ENCODE assay signal across 1 cellular context in the genomic region with DNA sequence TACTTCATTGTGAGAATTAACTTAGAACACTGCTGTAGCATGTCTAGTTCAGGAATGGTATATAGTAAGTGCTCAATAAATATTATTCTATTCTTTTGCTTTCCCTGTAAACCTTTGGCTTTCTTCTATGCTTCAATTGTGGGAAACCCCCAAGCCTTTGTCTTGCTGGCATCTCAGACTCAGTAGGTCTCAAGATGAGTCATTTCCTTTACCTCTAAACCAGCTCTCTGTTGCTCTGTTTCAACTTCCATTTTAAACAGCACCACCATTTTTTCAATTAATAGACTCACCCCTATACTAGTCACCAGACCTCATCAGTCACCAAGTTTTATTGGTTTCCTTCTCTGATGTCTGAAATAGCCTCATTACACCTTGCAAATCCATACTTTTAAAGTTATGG.
TF ChIP-seq lines count a peak whose summit lies in the region.

No MANE protein-coding gene starts in this region.

TF ChIP-seq in GM23338, 12 proteins besides CTCF, POLR2A, EP300 and RAD21 (continued from another document):
- TF ChIP-seq, protein P1, sequence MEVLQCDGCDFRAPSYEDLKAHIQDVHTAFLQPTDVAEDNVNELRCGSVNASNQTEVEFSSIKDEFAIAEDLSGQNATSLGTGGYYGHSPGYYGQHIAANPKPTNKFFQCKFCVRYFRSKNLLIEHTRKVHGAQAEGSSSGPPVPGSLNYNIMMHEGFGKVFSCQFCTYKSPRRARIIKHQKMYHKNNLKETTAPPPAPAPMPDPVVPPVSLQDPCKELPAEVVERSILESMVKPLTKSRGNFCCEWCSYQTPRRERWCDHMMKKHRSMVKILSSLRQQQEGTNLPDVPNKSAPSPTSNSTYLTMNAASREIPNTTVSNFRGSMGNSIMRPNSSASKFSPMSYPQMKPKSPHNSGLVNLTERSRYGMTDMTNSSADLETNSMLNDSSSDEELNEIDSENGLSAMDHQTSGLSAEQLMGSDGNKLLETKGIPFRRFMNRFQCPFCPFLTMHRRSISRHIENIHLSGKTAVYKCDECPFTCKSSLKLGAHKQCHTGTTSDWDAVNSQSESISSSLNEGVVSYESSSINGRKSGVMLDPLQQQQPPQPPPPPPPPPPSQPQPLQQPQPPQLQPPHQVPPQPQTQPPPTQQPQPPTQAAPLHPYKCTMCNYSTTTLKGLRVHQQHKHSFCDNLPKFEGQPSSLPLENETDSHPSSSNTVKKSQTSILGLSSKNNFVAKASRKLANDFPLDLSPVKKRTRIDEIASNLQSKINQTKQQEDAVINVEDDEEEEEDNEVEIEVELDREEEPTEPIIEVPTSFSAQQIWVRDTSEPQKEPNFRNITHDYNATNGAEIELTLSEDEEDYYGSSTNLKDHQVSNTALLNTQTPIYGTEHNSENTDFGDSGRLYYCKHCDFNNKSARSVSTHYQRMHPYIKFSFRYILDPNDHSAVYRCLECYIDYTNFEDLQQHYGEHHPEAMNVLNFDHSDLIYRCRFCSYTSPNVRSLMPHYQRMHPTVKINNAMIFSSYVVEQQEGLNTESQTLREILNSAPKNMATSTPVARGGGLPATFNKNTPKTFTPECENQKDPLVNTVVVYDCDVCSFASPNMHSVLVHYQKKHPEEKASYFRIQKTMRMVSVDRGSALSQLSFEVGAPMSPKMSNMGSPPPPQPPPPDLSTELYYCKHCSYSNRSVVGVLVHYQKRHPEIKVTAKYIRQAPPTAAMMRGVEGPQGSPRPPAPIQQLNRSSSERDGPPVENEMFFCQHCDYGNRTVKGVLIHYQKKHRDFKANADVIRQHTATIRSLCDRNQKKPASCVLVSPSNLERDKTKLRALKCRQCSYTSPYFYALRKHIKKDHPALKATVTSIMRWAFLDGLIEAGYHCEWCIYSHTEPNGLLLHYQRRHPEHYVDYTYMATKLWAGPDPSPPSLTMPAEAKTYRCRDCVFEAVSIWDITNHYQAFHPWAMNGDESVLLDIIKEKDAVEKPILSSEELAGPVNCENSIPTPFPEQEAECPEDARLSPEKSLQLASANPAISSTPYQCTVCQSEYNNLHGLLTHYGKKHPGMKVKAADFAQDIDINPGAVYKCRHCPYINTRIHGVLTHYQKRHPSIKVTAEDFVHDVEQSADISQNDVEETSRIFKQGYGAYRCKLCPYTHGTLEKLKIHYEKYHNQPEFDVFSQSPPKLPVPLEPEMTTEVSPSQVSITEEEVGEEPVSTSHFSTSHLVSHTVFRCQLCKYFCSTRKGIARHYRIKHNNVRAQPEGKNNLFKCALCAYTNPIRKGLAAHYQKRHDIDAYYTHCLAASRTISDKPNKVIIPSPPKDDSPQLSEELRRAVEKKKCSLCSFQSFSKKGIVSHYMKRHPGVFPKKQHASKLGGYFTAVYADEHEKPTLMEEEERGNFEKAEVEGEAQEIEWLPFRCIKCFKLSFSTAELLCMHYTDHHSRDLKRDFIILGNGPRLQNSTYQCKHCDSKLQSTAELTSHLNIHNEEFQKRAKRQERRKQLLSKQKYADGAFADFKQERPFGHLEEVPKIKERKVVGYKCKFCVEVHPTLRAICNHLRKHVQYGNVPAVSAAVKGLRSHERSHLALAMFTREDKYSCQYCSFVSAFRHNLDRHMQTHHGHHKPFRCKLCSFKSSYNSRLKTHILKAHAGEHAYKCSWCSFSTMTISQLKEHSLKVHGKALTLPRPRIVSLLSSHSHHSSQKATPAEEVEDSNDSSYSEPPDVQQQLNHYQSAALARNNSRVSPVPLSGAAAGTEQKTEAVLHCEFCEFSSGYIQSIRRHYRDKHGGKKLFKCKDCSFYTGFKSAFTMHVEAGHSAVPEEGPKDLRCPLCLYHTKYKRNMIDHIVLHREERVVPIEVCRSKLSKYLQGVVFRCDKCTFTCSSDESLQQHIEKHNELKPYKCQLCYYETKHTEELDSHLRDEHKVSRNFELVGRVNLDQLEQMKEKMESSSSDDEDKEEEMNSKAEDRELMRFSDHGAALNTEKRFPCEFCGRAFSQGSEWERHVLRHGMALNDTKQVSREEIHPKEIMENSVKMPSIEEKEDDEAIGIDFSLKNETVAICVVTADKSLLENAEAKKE (CRISPR knock-in tag; IDR thresholded peaks at IDR 0.05) = no peak
- no peak for TF ChIP-seq NANOG (IDR thresholded peaks at IDR 0.05; ENCODE audit: borderline replicate concordance)
- no peak for TF ChIP-seq EZH2 (IDR thresholded peaks at IDR 0.05; ENCODE audit: low read depth, unreplicated experiment)
- TF ChIP-seq EZH2phosphoT487 (IDR thresholded peaks at IDR 0.05; ENCODE audit: unreplicated experiment) = no peak
